In the genomic region with DNA sequence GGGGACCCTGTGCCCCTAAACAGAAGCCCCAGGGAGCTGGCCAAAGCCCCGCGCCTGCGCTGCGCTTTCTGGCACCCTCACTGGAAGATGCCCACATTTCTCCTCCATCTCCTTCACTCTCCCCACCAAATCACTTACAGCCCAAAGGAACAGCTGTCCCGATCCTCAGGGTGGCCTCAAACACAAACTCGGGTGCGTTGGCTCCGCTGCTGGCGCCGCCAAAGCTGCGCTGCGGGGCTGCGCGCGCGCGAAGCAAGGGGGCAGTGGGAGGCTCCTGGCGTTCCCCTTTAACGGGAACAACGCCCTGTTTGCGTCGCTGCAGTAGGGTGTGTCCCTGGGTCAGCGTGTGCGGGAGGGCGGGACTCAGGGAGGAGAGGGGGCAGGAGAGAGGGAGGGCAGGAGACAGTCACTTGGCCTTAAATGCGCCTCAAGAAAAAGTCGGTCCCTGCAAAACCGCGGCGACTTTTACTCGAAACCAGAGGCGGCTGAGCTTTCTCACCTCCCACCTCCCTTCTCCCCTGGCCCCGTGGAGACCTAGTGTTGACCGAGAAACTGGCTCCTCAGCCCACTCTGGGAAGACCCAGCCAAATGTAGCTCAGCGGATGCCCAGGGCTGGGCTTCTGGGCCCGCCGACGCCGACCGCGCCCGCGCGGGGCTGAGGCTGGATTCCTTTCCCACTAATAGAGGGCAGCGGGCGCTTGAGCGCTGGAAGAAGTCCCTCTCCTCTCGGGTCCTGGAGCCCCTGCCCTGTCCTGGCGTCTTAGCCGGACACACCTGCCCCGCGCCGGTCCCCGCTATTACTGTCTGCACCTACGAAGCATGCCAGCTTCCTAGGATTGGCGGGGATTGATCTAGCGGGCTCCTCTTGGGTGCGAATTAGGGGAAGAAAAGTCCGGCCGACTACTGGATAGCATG, we compare ENCODE assay signal across 1 cellular context.
A peak's percentile ranks its signal among the peaks of the same experiment; 100 is the strongest.
TF ChIP-seq lines count a peak whose summit lies in the region.

No MANE protein-coding gene starts in this region.

TF ChIP-seq in WTC11, 78 proteins besides CTCF, POLR2A, EP300 and RAD21:
- TF ChIP-seq, protein P1, sequence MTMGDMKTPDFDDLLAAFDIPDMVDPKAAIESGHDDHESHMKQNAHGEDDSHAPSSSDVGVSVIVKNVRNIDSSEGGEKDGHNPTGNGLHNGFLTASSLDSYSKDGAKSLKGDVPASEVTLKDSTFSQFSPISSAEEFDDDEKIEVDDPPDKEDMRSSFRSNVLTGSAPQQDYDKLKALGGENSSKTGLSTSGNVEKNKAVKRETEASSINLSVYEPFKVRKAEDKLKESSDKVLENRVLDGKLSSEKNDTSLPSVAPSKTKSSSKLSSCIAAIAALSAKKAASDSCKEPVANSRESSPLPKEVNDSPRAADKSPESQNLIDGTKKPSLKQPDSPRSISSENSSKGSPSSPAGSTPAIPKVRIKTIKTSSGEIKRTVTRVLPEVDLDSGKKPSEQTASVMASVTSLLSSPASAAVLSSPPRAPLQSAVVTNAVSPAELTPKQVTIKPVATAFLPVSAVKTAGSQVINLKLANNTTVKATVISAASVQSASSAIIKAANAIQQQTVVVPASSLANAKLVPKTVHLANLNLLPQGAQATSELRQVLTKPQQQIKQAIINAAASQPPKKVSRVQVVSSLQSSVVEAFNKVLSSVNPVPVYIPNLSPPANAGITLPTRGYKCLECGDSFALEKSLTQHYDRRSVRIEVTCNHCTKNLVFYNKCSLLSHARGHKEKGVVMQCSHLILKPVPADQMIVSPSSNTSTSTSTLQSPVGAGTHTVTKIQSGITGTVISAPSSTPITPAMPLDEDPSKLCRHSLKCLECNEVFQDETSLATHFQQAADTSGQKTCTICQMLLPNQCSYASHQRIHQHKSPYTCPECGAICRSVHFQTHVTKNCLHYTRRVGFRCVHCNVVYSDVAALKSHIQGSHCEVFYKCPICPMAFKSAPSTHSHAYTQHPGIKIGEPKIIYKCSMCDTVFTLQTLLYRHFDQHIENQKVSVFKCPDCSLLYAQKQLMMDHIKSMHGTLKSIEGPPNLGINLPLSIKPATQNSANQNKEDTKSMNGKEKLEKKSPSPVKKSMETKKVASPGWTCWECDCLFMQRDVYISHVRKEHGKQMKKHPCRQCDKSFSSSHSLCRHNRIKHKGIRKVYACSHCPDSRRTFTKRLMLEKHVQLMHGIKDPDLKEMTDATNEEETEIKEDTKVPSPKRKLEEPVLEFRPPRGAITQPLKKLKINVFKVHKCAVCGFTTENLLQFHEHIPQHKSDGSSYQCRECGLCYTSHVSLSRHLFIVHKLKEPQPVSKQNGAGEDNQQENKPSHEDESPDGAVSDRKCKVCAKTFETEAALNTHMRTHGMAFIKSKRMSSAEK (CRISPR knock-in tag; IDR thresholded peaks at IDR 0.05; ENCODE audit: borderline replicate concordance) = no peak
- TF ChIP-seq TP53 (CRISPR knock-in tag; IDR thresholded peaks at IDR 0.05) (no peak), E2F5 (CRISPR knock-in tag; IDR thresholded peaks at IDR 0.05) (0 out of 2 replicates have a peak, but pooled peaks have one; percentile 27), ATF6 (CRISPR knock-in tag; IDR thresholded peaks at IDR 0.05) (0 out of 2 replicates have a peak, but pooled peaks have one; percentile 21)
- TF ChIP-seq, protein P2, sequence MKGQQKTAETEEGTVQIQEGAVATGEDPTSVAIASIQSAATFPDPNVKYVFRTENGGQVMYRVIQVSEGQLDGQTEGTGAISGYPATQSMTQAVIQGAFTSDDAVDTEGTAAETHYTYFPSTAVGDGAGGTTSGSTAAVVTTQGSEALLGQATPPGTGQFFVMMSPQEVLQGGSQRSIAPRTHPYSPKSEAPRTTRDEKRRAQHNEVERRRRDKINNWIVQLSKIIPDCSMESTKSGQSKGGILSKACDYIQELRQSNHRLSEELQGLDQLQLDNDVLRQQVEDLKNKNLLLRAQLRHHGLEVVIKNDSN (CRISPR knock-in tag; IDR thresholded peaks at IDR 0.05) = no peak
